In the genomic region with DNA sequence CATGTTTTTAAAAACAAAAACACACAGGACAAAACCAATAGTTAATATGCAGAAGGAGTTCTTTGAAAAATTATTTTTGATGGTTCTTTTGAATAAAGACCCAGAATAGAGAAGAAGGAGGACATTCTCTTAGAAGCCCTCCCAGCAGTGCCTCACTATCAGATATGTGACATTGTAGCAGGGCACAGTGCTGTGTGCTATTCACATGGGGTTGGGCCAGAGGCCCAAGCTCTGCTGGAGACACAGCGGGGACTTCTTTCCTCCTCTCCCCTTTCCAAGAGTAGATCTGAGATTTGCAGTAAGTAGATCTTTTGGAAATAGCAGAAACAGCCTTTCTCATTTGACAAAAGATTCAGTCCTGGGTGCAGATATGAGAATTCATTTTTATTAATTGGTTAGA, we compare ENCODE assay signal across 1 cellular context.
TF ChIP-seq lines count a peak whose summit lies in the region.

No MANE protein-coding gene starts in this region.

TF ChIP-seq in GM23338, 12 proteins besides CTCF, POLR2A, EP300 and RAD21 (continued from another document):
- TF ChIP-seq, protein P1, sequence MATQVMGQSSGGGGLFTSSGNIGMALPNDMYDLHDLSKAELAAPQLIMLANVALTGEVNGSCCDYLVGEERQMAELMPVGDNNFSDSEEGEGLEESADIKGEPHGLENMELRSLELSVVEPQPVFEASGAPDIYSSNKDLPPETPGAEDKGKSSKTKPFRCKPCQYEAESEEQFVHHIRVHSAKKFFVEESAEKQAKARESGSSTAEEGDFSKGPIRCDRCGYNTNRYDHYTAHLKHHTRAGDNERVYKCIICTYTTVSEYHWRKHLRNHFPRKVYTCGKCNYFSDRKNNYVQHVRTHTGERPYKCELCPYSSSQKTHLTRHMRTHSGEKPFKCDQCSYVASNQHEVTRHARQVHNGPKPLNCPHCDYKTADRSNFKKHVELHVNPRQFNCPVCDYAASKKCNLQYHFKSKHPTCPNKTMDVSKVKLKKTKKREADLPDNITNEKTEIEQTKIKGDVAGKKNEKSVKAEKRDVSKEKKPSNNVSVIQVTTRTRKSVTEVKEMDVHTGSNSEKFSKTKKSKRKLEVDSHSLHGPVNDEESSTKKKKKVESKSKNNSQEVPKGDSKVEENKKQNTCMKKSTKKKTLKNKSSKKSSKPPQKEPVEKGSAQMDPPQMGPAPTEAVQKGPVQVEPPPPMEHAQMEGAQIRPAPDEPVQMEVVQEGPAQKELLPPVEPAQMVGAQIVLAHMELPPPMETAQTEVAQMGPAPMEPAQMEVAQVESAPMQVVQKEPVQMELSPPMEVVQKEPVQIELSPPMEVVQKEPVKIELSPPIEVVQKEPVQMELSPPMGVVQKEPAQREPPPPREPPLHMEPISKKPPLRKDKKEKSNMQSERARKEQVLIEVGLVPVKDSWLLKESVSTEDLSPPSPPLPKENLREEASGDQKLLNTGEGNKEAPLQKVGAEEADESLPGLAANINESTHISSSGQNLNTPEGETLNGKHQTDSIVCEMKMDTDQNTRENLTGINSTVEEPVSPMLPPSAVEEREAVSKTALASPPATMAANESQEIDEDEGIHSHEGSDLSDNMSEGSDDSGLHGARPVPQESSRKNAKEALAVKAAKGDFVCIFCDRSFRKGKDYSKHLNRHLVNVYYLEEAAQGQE (IDR thresholded peaks at IDR 0.05; ENCODE audit: unreplicated experiment), result no peak
- TF ChIP-seq, protein P2, sequence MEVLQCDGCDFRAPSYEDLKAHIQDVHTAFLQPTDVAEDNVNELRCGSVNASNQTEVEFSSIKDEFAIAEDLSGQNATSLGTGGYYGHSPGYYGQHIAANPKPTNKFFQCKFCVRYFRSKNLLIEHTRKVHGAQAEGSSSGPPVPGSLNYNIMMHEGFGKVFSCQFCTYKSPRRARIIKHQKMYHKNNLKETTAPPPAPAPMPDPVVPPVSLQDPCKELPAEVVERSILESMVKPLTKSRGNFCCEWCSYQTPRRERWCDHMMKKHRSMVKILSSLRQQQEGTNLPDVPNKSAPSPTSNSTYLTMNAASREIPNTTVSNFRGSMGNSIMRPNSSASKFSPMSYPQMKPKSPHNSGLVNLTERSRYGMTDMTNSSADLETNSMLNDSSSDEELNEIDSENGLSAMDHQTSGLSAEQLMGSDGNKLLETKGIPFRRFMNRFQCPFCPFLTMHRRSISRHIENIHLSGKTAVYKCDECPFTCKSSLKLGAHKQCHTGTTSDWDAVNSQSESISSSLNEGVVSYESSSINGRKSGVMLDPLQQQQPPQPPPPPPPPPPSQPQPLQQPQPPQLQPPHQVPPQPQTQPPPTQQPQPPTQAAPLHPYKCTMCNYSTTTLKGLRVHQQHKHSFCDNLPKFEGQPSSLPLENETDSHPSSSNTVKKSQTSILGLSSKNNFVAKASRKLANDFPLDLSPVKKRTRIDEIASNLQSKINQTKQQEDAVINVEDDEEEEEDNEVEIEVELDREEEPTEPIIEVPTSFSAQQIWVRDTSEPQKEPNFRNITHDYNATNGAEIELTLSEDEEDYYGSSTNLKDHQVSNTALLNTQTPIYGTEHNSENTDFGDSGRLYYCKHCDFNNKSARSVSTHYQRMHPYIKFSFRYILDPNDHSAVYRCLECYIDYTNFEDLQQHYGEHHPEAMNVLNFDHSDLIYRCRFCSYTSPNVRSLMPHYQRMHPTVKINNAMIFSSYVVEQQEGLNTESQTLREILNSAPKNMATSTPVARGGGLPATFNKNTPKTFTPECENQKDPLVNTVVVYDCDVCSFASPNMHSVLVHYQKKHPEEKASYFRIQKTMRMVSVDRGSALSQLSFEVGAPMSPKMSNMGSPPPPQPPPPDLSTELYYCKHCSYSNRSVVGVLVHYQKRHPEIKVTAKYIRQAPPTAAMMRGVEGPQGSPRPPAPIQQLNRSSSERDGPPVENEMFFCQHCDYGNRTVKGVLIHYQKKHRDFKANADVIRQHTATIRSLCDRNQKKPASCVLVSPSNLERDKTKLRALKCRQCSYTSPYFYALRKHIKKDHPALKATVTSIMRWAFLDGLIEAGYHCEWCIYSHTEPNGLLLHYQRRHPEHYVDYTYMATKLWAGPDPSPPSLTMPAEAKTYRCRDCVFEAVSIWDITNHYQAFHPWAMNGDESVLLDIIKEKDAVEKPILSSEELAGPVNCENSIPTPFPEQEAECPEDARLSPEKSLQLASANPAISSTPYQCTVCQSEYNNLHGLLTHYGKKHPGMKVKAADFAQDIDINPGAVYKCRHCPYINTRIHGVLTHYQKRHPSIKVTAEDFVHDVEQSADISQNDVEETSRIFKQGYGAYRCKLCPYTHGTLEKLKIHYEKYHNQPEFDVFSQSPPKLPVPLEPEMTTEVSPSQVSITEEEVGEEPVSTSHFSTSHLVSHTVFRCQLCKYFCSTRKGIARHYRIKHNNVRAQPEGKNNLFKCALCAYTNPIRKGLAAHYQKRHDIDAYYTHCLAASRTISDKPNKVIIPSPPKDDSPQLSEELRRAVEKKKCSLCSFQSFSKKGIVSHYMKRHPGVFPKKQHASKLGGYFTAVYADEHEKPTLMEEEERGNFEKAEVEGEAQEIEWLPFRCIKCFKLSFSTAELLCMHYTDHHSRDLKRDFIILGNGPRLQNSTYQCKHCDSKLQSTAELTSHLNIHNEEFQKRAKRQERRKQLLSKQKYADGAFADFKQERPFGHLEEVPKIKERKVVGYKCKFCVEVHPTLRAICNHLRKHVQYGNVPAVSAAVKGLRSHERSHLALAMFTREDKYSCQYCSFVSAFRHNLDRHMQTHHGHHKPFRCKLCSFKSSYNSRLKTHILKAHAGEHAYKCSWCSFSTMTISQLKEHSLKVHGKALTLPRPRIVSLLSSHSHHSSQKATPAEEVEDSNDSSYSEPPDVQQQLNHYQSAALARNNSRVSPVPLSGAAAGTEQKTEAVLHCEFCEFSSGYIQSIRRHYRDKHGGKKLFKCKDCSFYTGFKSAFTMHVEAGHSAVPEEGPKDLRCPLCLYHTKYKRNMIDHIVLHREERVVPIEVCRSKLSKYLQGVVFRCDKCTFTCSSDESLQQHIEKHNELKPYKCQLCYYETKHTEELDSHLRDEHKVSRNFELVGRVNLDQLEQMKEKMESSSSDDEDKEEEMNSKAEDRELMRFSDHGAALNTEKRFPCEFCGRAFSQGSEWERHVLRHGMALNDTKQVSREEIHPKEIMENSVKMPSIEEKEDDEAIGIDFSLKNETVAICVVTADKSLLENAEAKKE (CRISPR knock-in tag; IDR thresholded peaks at IDR 0.05), result no peak
- TF ChIP-seq STAT1 (IDR thresholded peaks at IDR 0.05; ENCODE audit: unreplicated experiment) (no peak), EZH2 (IDR thresholded peaks at IDR 0.05; ENCODE audit: low read depth, unreplicated experiment) (no peak), NANOG (IDR thresholded peaks at IDR 0.05; ENCODE audit: borderline replicate concordance) (no peak), POLR2AphosphoS5 (IDR thresholded peaks at IDR 0.05; ENCODE audit: low read depth) (no peak), JUNB (IDR thresholded peaks at IDR 0.05; ENCODE audit: unreplicated experiment) (no peak), CREB1 (CRISPR knock-in tag; IDR thresholded peaks at IDR 0.05; ENCODE audit: low read depth) (no peak), ZNF331 (CRISPR knock-in tag; IDR thresholded peaks at IDR 0.05; ENCODE audit: low read depth) (no peak), EZH2phosphoT487 (IDR thresholded peaks at IDR 0.05; ENCODE audit: unreplicated experiment) (no peak)
